31 cellular contexts compared by ENCODE assay signal in the genomic region with DNA sequence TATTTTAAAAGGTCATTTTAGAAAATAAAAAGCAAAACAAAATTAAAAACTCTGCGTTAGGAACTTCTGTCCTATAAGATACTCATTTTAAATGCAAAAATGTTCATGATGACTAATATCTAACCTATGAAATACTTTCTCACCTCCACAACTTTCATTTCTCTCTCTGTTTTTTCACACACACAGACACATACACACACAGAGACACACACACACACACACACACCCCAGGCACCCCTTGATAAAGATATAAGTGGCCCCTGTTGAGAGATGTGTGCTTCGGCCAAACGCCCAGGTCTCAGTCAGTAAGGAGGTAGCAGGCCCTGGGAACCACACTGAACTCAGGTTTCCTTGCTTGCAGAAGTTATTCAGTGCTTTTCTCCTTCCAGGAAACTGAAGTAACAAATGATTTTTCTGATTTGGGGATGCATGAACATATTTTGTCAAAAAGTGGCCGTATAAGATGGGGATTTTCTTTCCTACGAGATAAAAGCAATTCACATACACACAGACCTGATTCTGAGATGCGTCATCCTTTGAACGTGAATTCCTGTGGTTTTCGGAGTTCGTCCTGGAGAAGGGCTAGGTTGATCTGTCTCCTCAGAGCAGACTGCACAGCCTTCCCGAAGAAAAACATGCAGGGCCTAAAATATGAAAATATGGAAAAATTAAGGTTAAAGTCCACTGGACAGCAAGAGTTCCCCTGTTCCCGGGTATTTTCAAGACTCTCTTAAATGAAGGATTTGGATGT.
DNase-seq lines count a peak whose midpoint lies in the region; ATAC-seq, FAIRE-seq and TF ChIP-seq lines count a peak whose summit lies in the region.
"Had no signal": no experiment of that assay in that cellular context is flagged by ENCODE, and none has a peak within 500 bp of the region (broad histone marks: within the 10 kb centered on the region; RNA-seq: fewer than 3 reads in every experiment).

No MANE protein-coding gene starts in this region.

- POLR2A ChIA-PET in HepG2 (lab: Yijun Ruan, JAX) = no interaction called here

- no peaks in the 10 kb centered on the region for H3K9me3 Mint-ChIP-seq in activated CD8-positive, alpha-beta memory T cell treated with anti-CD3 and anti-CD28 coated beads, Interleukin-2, amount 10 ng/mL, durations not matched to agents 7 days and 5 days (ENCODE audit: low read depth)
- H3K9me3 Mint-ChIP-seq: activated naive CD8-positive, alpha-beta T cell treated with anti-CD3 and anti-CD28 coated beads, Interleukin-2, amount 50 U/mL, for 24 hours; activated T-cell treated with anti-CD3 and anti-CD28 coated beads, Interleukin-2, amount 50 U/mL, for 72 hours; CD4-positive, CD25-positive, alpha-beta regulatory T cell; natural killer cell; T-cell had no signal

- intact Hi-C loops in esophagus muscularis mucosa (cut with DNase I) = no loop called here
- intact Hi-C loops in HepG2 (cut with micrococcal nuclease; ENCODE audit: unreplicated experiment) = no loop called here

- no peaks in the 10 kb centered on the region; the same call in 1 of the 2 replicates for H3K9me3 ChIP-seq in SJSA1 (replicated peaks)
- H3K9me3 ChIP-seq in esophagus muscularis mucosa = no peaks in the 10 kb centered on the region
- no peaks in the 10 kb centered on the region for H3K9me3 ChIP-seq in HepG2 (ENCODE audit: low read length)
- H3K9me3 ChIP-seq: A549, SJCRH30, upper lobe of left lung had no signal

- no peaks in the 10 kb centered on the region for H3K4me1 Mint-ChIP-seq in activated CD8-positive, alpha-beta memory T cell treated with anti-CD3 and anti-CD28 coated beads, Interleukin-2, amount 10 ng/mL, durations not matched to agents 7 days and 5 days
- H3K4me1 Mint-ChIP-seq: activated naive CD8-positive, alpha-beta T cell treated with anti-CD3 and anti-CD28 coated beads, Interleukin-2, amount 50 U/mL, for 24 hours; brain; CD4-positive, CD25-positive, alpha-beta regulatory T cell; natural killer cell; T-cell had no signal

- in situ Hi-C loops in HepG2 (cut with HindIII; ENCODE audit: extremely low pct_ligation_motif_present, low pct_unique_long_range_greater_than_20kb) = no loop called here

- no peaks in the 10 kb centered on the region for H3K36me3 Mint-ChIP-seq in activated CD8-positive, alpha-beta memory T cell treated with anti-CD3 and anti-CD28 coated beads, Interleukin-2, amount 10 ng/mL, durations not matched to agents 7 days and 5 days
- H3K36me3 Mint-ChIP-seq: brain; CD4-positive, CD25-positive, alpha-beta regulatory T cell; natural killer cell; stimulated activated naive B cell treated with anti-CD40 and anti-IgM and Interleukin-4, amounts not matched to agents 10 μg/mL and 1 μg/mL and 100 μg/mL, for 72 hours; T-cell had no signal

- peak overlapping the region; percentile 38 for H3K27ac ChIP-seq in SJSA1
- H3K27ac ChIP-seq in esophagus muscularis mucosa (replicated peaks in 1 of 4) = no peak overlapping the region
- no peak overlapping the region for H3K27ac ChIP-seq in HepG2 (ENCODE audit: extremely low read length, insufficient read depth, low read length)
- H3K27ac ChIP-seq: A549, dorsolateral prefrontal cortex, SJCRH30, upper lobe of left lung had no signal

- no peak for ATAC-seq in HepG2
- no peak for ATAC-seq in activated CD8-positive, alpha-beta memory T cell treated with anti-CD3 and anti-CD28 coated beads, Interleukin-2, amount 10 ng/mL, durations not matched to agents 7 days and 5 days
- ATAC-seq: A549; activated naive CD8-positive, alpha-beta T cell treated with anti-CD3 and anti-CD28 coated beads, Interleukin-2, amount 50 U/mL, for 24 hours; activated T-cell treated with anti-CD3 and anti-CD28 coated beads, Interleukin-2, amount 50 U/mL, for 72 hours; natural killer cell; Panc1; stimulated activated naive B cell treated with anti-CD40 and anti-IgM and Interleukin-4, amounts not matched to agents 10 μg/mL and 1 μg/mL and 100 μg/mL, for 72 hours; T-cell had no signal

- TF ChIP-seq EP300 in esophagus muscularis mucosa (IDR thresholded peaks at IDR 0.05) = no peak
- TF ChIP-seq EP300 in HepG2 (IDR thresholded peaks at IDR 0.05; ENCODE audit: low read depth in 2 of 2, low read length in 2 of 2) = no peak
- TF ChIP-seq EP300 in HepG2 (CRISPR knock-in tag; IDR thresholded peaks at IDR 0.05; ENCODE audit: borderline replicate concordance) = no peak

- no peaks in the 10 kb centered on the region for H3K79me2 ChIP-seq in HepG2 (ENCODE audit: insufficient read depth, low read length)

- DNase-seq in Daoy (ENCODE audit: low read depth) (peak; percentile 82), HT-29 (ENCODE audit: low spot score) (peak; percentile 33), SJSA1 (ENCODE audit: low read depth in 1 of 2, low spot score in 2 of 2) (peak; percentile 62 to 70), esophagus muscularis mucosa (ENCODE audit: extremely low spot score) (peak; percentile 53), cerebellum (ENCODE audit: low spot score) (no peak), NCI-H1092 (lab: John Stamatoyannopoulos, UW) (no peak), HepG2 (ENCODE audit: low spot score) (no peak)
- DNase-seq in activated CD8-positive, alpha-beta memory T cell treated with anti-CD3 and anti-CD28 coated beads, Interleukin-2, amount 10 ng/mL, durations not matched to agents 7 days and 5 days = no peak
- DNase-seq: activated naive CD4-positive, alpha-beta T cell; activated naive CD8-positive, alpha-beta T cell treated with anti-CD3 and anti-CD28 coated beads, Interleukin-2, amount 50 U/mL, for 24 hours; activated T-cell treated with anti-CD3 and anti-CD28 coated beads, Interleukin-2, amount 50 U/mL, for 72 hours; Calu3; CD4-positive, CD25-positive, alpha-beta regulatory T cell; cerebellar nuclear complex; DMS79; dorsolateral prefrontal cortex; GOT3; MV-4-11; natural killer cell; NCI-H2107; occipital lobe; SJCRH30; stimulated activated naive B cell treated with anti-CD40 and anti-IgM and Interleukin-4, amounts not matched to agents 10 μg/mL and 1 μg/mL and 100 μg/mL, for 72 hours; substantia nigra; T-cell; upper lobe of left lung had no signal

- TF ChIP-seq POLR2A in esophagus muscularis mucosa (IDR thresholded peaks at IDR 0.05; ENCODE audit: low read depth) = no peak
- no peak for TF ChIP-seq POLR2A in HepG2 (IDR thresholded peaks at IDR 0.05; ENCODE audit: insufficient read depth in 1 of 2, low read depth in 2 of 2, low read length in 2 of 2)

- no peak overlapping the region for H3K9ac ChIP-seq in HepG2 (ENCODE audit: insufficient read depth, low read depth, low read length)

- no peak for TF ChIP-seq RAD21 in HepG2 (CRISPR knock-in tag; IDR thresholded peaks at IDR 0.05)

- no peak for FAIRE-seq in HepG2 (lab: Jason Lieb, UNC)
- FAIRE-seq: A549, endometrium, frontal cortex had no signal

- no peak overlapping the region for H3K4me3 ChIP-seq in SJSA1
- H3K4me3 ChIP-seq in esophagus muscularis mucosa = no peak overlapping the region
- H3K4me3 ChIP-seq in HepG2 (replicated peaks in 1 of 3; ENCODE audit: insufficient read depth in 1 of 3, low read depth in 2 of 3, low read length in 3 of 3) = no peak overlapping the region
- H3K4me3 ChIP-seq: A549, dorsolateral prefrontal cortex, SJCRH30, upper lobe of left lung had no signal

- no peak overlapping the region for H3K4me3 Mint-ChIP-seq in activated CD8-positive, alpha-beta memory T cell treated with anti-CD3 and anti-CD28 coated beads, Interleukin-2, amount 10 ng/mL, durations not matched to agents 7 days and 5 days
- H3K4me3 Mint-ChIP-seq: activated naive CD8-positive, alpha-beta T cell treated with anti-CD3 and anti-CD28 coated beads, Interleukin-2, amount 50 U/mL, for 24 hours; activated T-cell treated with anti-CD3 and anti-CD28 coated beads, Interleukin-2, amount 50 U/mL, for 72 hours; brain; CD4-positive, CD25-positive, alpha-beta regulatory T cell; natural killer cell; stimulated activated naive B cell treated with anti-CD40 and anti-IgM and Interleukin-4, amounts not matched to agents 10 μg/mL and 1 μg/mL and 100 μg/mL, for 72 hours; T-cell had no signal

- H3K27ac Mint-ChIP-seq in activated CD8-positive, alpha-beta memory T cell treated with anti-CD3 and anti-CD28 coated beads, Interleukin-2, amount 10 ng/mL, durations not matched to agents 7 days and 5 days = no peak overlapping the region
- H3K27ac Mint-ChIP-seq: activated naive CD8-positive, alpha-beta T cell treated with anti-CD3 and anti-CD28 coated beads, Interleukin-2, amount 50 U/mL, for 24 hours; activated T-cell treated with anti-CD3 and anti-CD28 coated beads, Interleukin-2, amount 50 U/mL, for 72 hours; brain; CD4-positive, CD25-positive, alpha-beta regulatory T cell; natural killer cell; stimulated activated naive B cell treated with anti-CD40 and anti-IgM and Interleukin-4, amounts not matched to agents 10 μg/mL and 1 μg/mL and 100 μg/mL, for 72 hours; T-cell had no signal

- no peaks in the 10 kb centered on the region for H4K20me1 ChIP-seq in HepG2 (ENCODE audit: insufficient read depth, low read length)

- CTCF ChIA-PET in HepG2 (lab: Yijun Ruan, JAX; ENCODE audit: low intra/inter-chr PET ratio, low total read pairs) = no interaction called here
- CTCF ChIA-PET in activated CD8-positive, alpha-beta memory T cell treated with anti-CD3 and anti-CD28 coated beads, Interleukin-2, amount 10 ng/mL, durations not matched to agents 7 days and 5 days (lab: Charles Lee) = interaction anchor here (0.9 kb wide), 1 partner anchor 283 kb away, joined by 3 read pairs; no protein-coding TSS in a partner anchor

- H3K27me3 Mint-ChIP-seq in activated CD8-positive, alpha-beta memory T cell treated with anti-CD3 and anti-CD28 coated beads, Interleukin-2, amount 10 ng/mL, durations not matched to agents 7 days and 5 days = peaks cover 6% of the 10 kb centered on the region

- peaks cover 21% of the 10 kb centered on the region for H3K4me1 ChIP-seq in SJSA1 (replicated peaks)
- no peaks in the 10 kb centered on the region for H3K4me1 ChIP-seq in esophagus muscularis mucosa
- H3K4me1 ChIP-seq in HepG2 (ENCODE audit: insufficient read depth, low read length) = peaks cover 14% of the 10 kb centered on the region
- H3K4me1 ChIP-seq: A549, SJCRH30, upper lobe of left lung had no signal

- no peaks in the 10 kb centered on the region for H3K36me3 ChIP-seq in SJSA1
- H3K36me3 ChIP-seq in esophagus muscularis mucosa = no peaks in the 10 kb centered on the region
- H3K36me3 ChIP-seq in HepG2 (replicated peaks in 1 of 2; ENCODE audit: control insufficient read depth in 1 of 2, insufficient read depth in 2 of 2, low read length in 2 of 2) = no peaks in the 10 kb centered on the region
- H3K36me3 ChIP-seq: SJCRH30, upper lobe of left lung had no signal

- H3K27me3 ChIP-seq in SJSA1 (replicated peaks) = no peaks in the 10 kb centered on the region
- no peaks in the 10 kb centered on the region for H3K27me3 ChIP-seq in esophagus muscularis mucosa
- no peaks in the 10 kb centered on the region for H3K27me3 ChIP-seq in HepG2 (ENCODE audit: control insufficient read depth in 1 of 2, insufficient read depth in 2 of 2, low read length in 2 of 2)
- H3K27me3 ChIP-seq: SJCRH30, upper lobe of left lung had no signal

- no TSS peak for BruUV-seq in HepG2 (replicated peaks; lab: Mats Ljungman, UMichigan)

- WGBS in esophagus muscularis mucosa = 87% methylated on average over 11 of the region's 11 CpGs
- WGBS in HepG2 (ENCODE audit: low lambda C conversion rate) = 92% methylated on average over 11 of the region's 11 CpGs

- H3K4me2 ChIP-seq in HepG2 (ENCODE audit: low read depth, low read length) = no peak overlapping the region
- H3K4me2 ChIP-seq: A549 had no signal

- no peak overlapping the region for H2AFZ ChIP-seq in HepG2 (ENCODE audit: low read length)

- TF ChIP-seq CTCF in esophagus muscularis mucosa (IDR thresholded peaks at IDR 0.05) = no peak
- no peak for TF ChIP-seq CTCF in HepG2 (CRISPR knock-in tag; IDR thresholded peaks at IDR 0.05)

Comparison
In these comparisons a context has a peak if more than half of its experiments do, and no peak if none do; other contexts are left out.
1. DNase-seq: peak in Daoy (single experiment), HT-29 (single experiment), SJSA1 (2 of 2) and esophagus muscularis mucosa (single experiment); none in cerebellum (single experiment), NCI-H1092 (single experiment), HepG2 (single experiment) and activated CD8-positive, alpha-beta memory T cell treated with anti-CD3 and anti-CD28 coated beads, Interleukin-2, amount 10 ng/mL, durations not matched to agents 7 days and 5 days (single experiment).